ENCODE assay signal across 8 cellular contexts in genomic region chr6:31042801-31043200, GRCh38. TPM values are rescaled to one million over a fixed set of nuclear protein-coding genes. Genes with fewer than 3 reads are reported as not detected.
DNase-seq lines count a peak whose midpoint lies in the region; ATAC-seq lines count a peak whose summit lies in the region.

No MANE protein-coding gene starts in this region.

- no peaks in the 10 kb centered on the region for H3K9me3 ChIP-seq in right cardiac atrium (ENCODE audit: control insufficient read depth, low read length)

- H3K4me1 ChIP-seq in right cardiac atrium (ENCODE audit: control insufficient read depth, insufficient read depth, low read length), result no peaks in the 10 kb centered on the region

- no peak overlapping the region for H3K27ac Mint-ChIP-seq in activated naive CD4-positive, alpha-beta T cell treated with anti-CD3 and anti-CD28 coated beads, Interleukin-2, amount 50 U/mL, for 72 hours

- peak; percentile 37 to 74 for ATAC-seq in activated naive CD4-positive, alpha-beta T cell treated with anti-CD3 and anti-CD28 coated beads, Interleukin-2, amount 50 U/mL, for 72 hours
- ATAC-seq in right cardiac atrium, result peak; percentile 42 to 56
- ATAC-seq in HG03432 (IDR thresholded peaks at IDR 0.05; ENCODE audit: unreplicated experiment), result no peak

- H3K9me3 Mint-ChIP-seq in activated naive CD4-positive, alpha-beta T cell treated with anti-CD3 and anti-CD28 coated beads, Interleukin-2, amount 50 U/mL, for 72 hours, result no peaks in the 10 kb centered on the region

- H3K27me3 ChIP-seq in right cardiac atrium (ENCODE audit: control insufficient read depth, insufficient read depth), result no peaks in the 10 kb centered on the region

- no peak overlapping the region for H3K4me3 ChIP-seq in right cardiac atrium (ENCODE audit: low read length)

- no peak overlapping the region for H3K27ac ChIP-seq in right cardiac atrium (ENCODE audit: low read length)

- WGBS in right cardiac atrium, result 30% methylated on average over 4 of the region's 4 CpGs

- no peaks in the 10 kb centered on the region for H3K36me3 Mint-ChIP-seq in activated naive CD4-positive, alpha-beta T cell treated with anti-CD3 and anti-CD28 coated beads, Interleukin-2, amount 50 U/mL, for 72 hours

- peak; percentile 63 for DNase-seq in activated effector memory CD4-positive, alpha-beta T cell treated with anti-CD3 and anti-CD28 coated beads, Interleukin-2, amount 50 U/mL, for 16 hours
- DNase-seq in activated effector memory CD4-positive, alpha-beta T cell treated with Interleukin-2 at 50 U/mL for 16 hours, result no peak
- DNase-seq in NCI-H460 (ENCODE audit: extremely low read depth, low read depth), result peak; percentile 30
- DNase-seq in activated naive CD4-positive, alpha-beta T cell treated with anti-CD3 and anti-CD28 coated beads, Interleukin-2, amount 50 U/mL, for 72 hours (ENCODE audit: low spot score in 2 of 2), result peak in 1 of 2 donors; percentile 22
- peak in 2 of 3 donors; percentile 31 to 68 for DNase-seq in right cardiac atrium
- peak; percentile 28 for DNase-seq in stimulated activated CD4-positive, alpha-beta T cell treated with anti-CD3 and anti-CD28 coated beads, Interleukin-2, amount 100 ng/mL, for 4 hours (ENCODE audit: low read depth)
- DNase-seq in GM19238 (ENCODE audit: insufficient read length, low spot score), result no peak

- intact Hi-C loops in right cardiac atrium (cut with DNase I), result no loop called here

RNA-seq across cellular contexts. Expression of gene MUC22, which starts 32.5 kb away (rescaled TPM):
- total RNA-seq in NCI-H460 (2014; rRNA removed; shearing (Covaris generic)), result not detected in 2 replicates
- polyA plus RNA-seq in NCI-H460 (2014; cell fraction: nucleus; rRNA removed), result not detected in 2 replicates
- total RNA-seq in activated naive CD4-positive, alpha-beta T cell treated with anti-CD3 and anti-CD28 coated beads, Interleukin-2, amount 50 U/mL, for 72 hours, result not detected
- under 1 TPM in 3 of 4 donors, not detected in 1; 0.06 to 0.14 (median 0.06) TPM for total RNA-seq in right cardiac atrium
- polyA plus RNA-seq in right cardiac atrium, result 0.14 TPM

RNA-seq across cellular contexts. Expression of gene MUC21, which starts 59.3 kb away (rescaled TPM):
- total RNA-seq in NCI-H460 (2014; rRNA removed; shearing (Covaris generic)), result not detected in 2 replicates
- polyA plus RNA-seq in NCI-H460 (2014; cell fraction: nucleus; rRNA removed), result not detected in 2 replicates
- total RNA-seq in activated naive CD4-positive, alpha-beta T cell treated with anti-CD3 and anti-CD28 coated beads, Interleukin-2, amount 50 U/mL, for 72 hours, result not detected
- total RNA-seq in right cardiac atrium, result not detected
- 0.07 TPM for polyA plus RNA-seq in right cardiac atrium

Comparison
In these comparisons a context has a peak if more than half of its experiments do, and no peak if none do; other contexts are left out.
1. DNase-seq: peak in activated effector memory CD4-positive, alpha-beta T cell treated with anti-CD3 and anti-CD28 coated beads, Interleukin-2, amount 50 U/mL, for 16 hours (single experiment), NCI-H460 (single experiment), right cardiac atrium (2 of 3) and stimulated activated CD4-positive, alpha-beta T cell treated with anti-CD3 and anti-CD28 coated beads, Interleukin-2, amount 100 ng/mL, for 4 hours (single experiment); none in activated effector memory CD4-positive, alpha-beta T cell treated with Interleukin-2 at 50 U/mL for 16 hours (single experiment) and GM19238 (single experiment).